ENCODE assay signal across 13 cellular contexts in the genomic region with DNA sequence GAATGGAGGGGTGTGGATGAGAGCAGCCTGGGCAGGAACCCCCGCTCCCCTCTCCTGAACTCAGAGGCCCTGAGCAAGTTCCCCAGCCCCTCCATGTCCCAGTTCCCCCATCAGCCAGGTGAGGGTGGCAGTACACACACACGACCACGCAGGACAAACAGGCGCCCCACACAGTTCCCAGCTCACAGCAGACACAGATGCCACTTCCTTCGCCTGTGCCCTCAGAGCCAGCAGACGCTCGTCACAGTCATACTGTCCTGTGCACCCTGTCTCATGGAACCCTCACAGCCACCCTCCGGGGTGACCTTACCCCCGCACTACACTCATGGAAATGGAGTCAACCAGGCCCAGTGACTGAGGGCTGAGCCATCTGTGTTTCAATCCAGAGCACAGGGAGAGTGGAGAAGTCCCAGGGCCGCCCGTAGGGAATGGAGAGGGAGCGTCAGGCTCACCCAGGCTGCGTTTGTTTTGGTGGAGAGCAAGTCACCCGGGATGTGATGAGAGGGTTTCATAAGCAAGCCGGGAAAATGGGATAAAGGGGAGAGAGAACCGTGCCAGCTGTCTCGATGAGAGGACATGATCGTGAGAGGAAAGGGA. TPM values are rescaled to one million over a fixed set of nuclear protein-coding genes. Genes with fewer than 3 reads are reported as not detected.
DNase-seq lines count a peak whose midpoint lies in the region; ATAC-seq and TF ChIP-seq lines count a peak whose summit lies in the region.
"Had no signal": no experiment of that assay in that cellular context is flagged by ENCODE, and none has a peak within 500 bp of the region (broad histone marks: within the 10 kb centered on the region; RNA-seq: fewer than 3 reads in every experiment).

No MANE protein-coding gene starts in this region.

- in situ Hi-C loops in Panc1 (cut with HindIII; ENCODE audit: low pct_unique_long_range_greater_than_20kb, low sequenced_read_pairs), result no loop called here

- no TSS peak for BruUV-seq in Panc1 (replicated peaks; lab: Mats Ljungman, UMichigan)

- H3K4me3 Mint-ChIP-seq in naive thymus-derived CD8-positive, alpha-beta T cell, result no peak overlapping the region
- H3K4me3 Mint-ChIP-seq: activated naive CD8-positive, alpha-beta T cell treated with anti-CD3 and anti-CD28 coated beads, Interleukin-2, amount 10 ng/mL, durations not matched to agents 7 days and 5 days; dendritic cell treated with granulocyte-macrophage colony-stimulating factor and Interleukin-4, amounts not matched to agents 40 ng/mL and 50 ng/mL, for 4 days had no signal

- peaks cover 3% of the 10 kb centered on the region; the same call in 1 of the 2 replicates for H3K36me3 ChIP-seq in Panc1 (ENCODE audit: control insufficient read depth, insufficient read depth, low read length)

- intact Hi-C loops in Panc1 (cut with micrococcal nuclease; ENCODE audit: unreplicated experiment), result no loop called here

- no peaks in the 10 kb centered on the region for H3K9me3 Mint-ChIP-seq in naive thymus-derived CD8-positive, alpha-beta T cell
- H3K9me3 Mint-ChIP-seq: activated naive CD8-positive, alpha-beta T cell treated with anti-CD3 and anti-CD28 coated beads, Interleukin-2, amount 10 ng/mL, durations not matched to agents 7 days and 5 days; dendritic cell treated with granulocyte-macrophage colony-stimulating factor and Interleukin-4, amounts not matched to agents 40 ng/mL and 50 ng/mL, for 4 days had no signal

- no peaks in the 10 kb centered on the region for H3K27me3 Mint-ChIP-seq in naive thymus-derived CD8-positive, alpha-beta T cell
- H3K27me3 Mint-ChIP-seq: activated naive CD8-positive, alpha-beta T cell treated with anti-CD3 and anti-CD28 coated beads, Interleukin-2, amount 10 ng/mL, durations not matched to agents 7 days and 5 days; dendritic cell treated with granulocyte-macrophage colony-stimulating factor and Interleukin-4, amounts not matched to agents 40 ng/mL and 50 ng/mL, for 4 days had no signal

- no peaks in the 10 kb centered on the region for H3K4me1 ChIP-seq in Panc1 (ENCODE audit: control insufficient read depth, insufficient read depth, low read length)
- H3K4me1 ChIP-seq: pancreas had no signal

- POLR2A ChIA-PET in AG04450 (lab: Yijun Ruan, JAX) (no interaction called here), Panc1 (lab: Charles Lee) (no interaction called here)
- POLR2A ChIA-PET in naive thymus-derived CD8-positive, alpha-beta T cell (lab: Charles Lee), result no interaction called here

- peaks cover 0 to 8% (median 1%) of the 10 kb centered on the region in 4 donors for H3K4me1 Mint-ChIP-seq in naive thymus-derived CD8-positive, alpha-beta T cell

- no peak for DNase-seq in AG04450 (ENCODE audit: low read depth, low spot score)
- no peak for DNase-seq in Panc1 (ENCODE audit: low read depth, low spot score)
- no peak for DNase-seq in naive thymus-derived CD8-positive, alpha-beta T cell
- no peak for DNase-seq in A172 (ENCODE audit: low spot score)
- DNase-seq: activated CD4-positive, alpha-beta T cell treated with anti-CD3 and anti-CD28 coated beads for 4 hours; activated naive CD8-positive, alpha-beta T cell treated with anti-CD3 and anti-CD28 coated beads, Interleukin-2, amount 10 ng/mL, durations not matched to agents 7 days and 5 days; pancreas; stimulated activated CD8-positive, alpha-beta memory T cell treated with anti-CD3 and anti-CD28 coated beads, Interleukin-4, amount 100 ng/mL, for 48 hours had no signal

- H3K27ac Mint-ChIP-seq in naive thymus-derived CD8-positive, alpha-beta T cell, result peak overlapping the region in 7 of 10 donors; percentile 14 to 89 (median 70)
- H3K27ac Mint-ChIP-seq: activated naive CD8-positive, alpha-beta T cell treated with anti-CD3 and anti-CD28 coated beads, Interleukin-2, amount 10 ng/mL, durations not matched to agents 7 days and 5 days; dendritic cell treated with granulocyte-macrophage colony-stimulating factor and Interleukin-4, amounts not matched to agents 40 ng/mL and 50 ng/mL, for 4 days had no signal

- CTCF ChIA-PET in AG04450 (lab: Charles Lee), result interaction anchor here (3.4 kb wide), 1 partner anchor 146 kb away, joined by 14 read pairs; no protein-coding TSS in a partner anchor
- CTCF ChIA-PET in Panc1 (lab: Charles Lee), result no interaction called here

- no peaks in the 10 kb centered on the region for H3K9me3 ChIP-seq in AG04450 (ENCODE audit: control insufficient read depth, insufficient read depth, low read length)
- H3K9me3 ChIP-seq in Panc1 (ENCODE audit: control insufficient read depth, insufficient read depth, low read depth, low read length), result no peaks in the 10 kb centered on the region
- H3K9me3 ChIP-seq: pancreas had no signal

- no peak for TF ChIP-seq CTCF in AG04450 (IDR thresholded peaks at IDR 0.05; ENCODE audit: low read depth, low read length)
- no peak for TF ChIP-seq CTCF in Panc1 (IDR thresholded peaks at IDR 0.05)

- peak overlapping the region; percentile 11 for H3K27ac ChIP-seq in AG04450 (ENCODE audit: low read depth, low read length)
- H3K27ac ChIP-seq in Panc1 (ENCODE audit: low read length), result no peak overlapping the region
- H3K27ac ChIP-seq: pancreas had no signal

- peak; percentile 62; the same call in 1 of the 2 replicates for ATAC-seq in Panc1
- ATAC-seq in esophagus mucosa, result peak; percentile 11
- no peak for ATAC-seq in naive thymus-derived CD8-positive, alpha-beta T cell
- ATAC-seq in HG02973 (IDR thresholded peaks at IDR 0.05; ENCODE audit: unreplicated experiment), result no peak
- ATAC-seq in GM21529 (IDR thresholded peaks at IDR 0.05; ENCODE audit: unreplicated experiment), result no peak
- no peak for ATAC-seq in HG02588 (IDR thresholded peaks at IDR 0.05; ENCODE audit: unreplicated experiment)

- H3K27me3 ChIP-seq in AG04450 (ENCODE audit: control insufficient read depth, insufficient read depth, low read length), result no peaks in the 10 kb centered on the region
- no peaks in the 10 kb centered on the region for H3K27me3 ChIP-seq in Panc1 (ENCODE audit: control insufficient read depth, insufficient read depth, low read length)
- H3K27me3 ChIP-seq: pancreas had no signal

- H3K36me3 Mint-ChIP-seq in naive thymus-derived CD8-positive, alpha-beta T cell, result peaks cover 0 to 71% (median 9%) of the 10 kb centered on the region in 3 donors

- H3K4me3 ChIP-seq in AG04450 (ENCODE audit: low read depth, low read length) (no peak overlapping the region), Panc1 (ENCODE audit: low read depth in 2 of 2, low read length in 2 of 2) (no peak overlapping the region)
- H3K4me3 ChIP-seq: pancreas had no signal

RNA-seq across cellular contexts. Expression of a gene that starts 47.5 kb away (rescaled TPM):
- 189 and 300 TPM in 2 replicates for polyA plus RNA-seq in AG04450 (2011; rRNA removed)
- polyA minus RNA-seq in AG04450 (2011; rRNA and poly(A)+ RNA removed), result 792 and 915 TPM in 2 replicates
- total RNA-seq in Panc1 (2021; ENCODE audit: unreplicated experiment), result 382 TPM
- 353 TPM for polyA plus RNA-seq in Panc1 (2012; ENCODE audit: insufficient read length)
- total RNA-seq in esophagus mucosa, result 250 TPM
- 100 to 1,000 TPM; 257 to 278 TPM for total RNA-seq in naive thymus-derived CD8-positive, alpha-beta T cell
- polyA plus RNA-seq in naive thymus-derived CD8-positive, alpha-beta T cell, result 10 to 100 TPM; 23.4 to 42.0 (median 30.5) TPM
- 265 and 340 TPM in 2 replicates for total RNA-seq in A172 (2014; rRNA removed; shearing (Covaris generic))

Comparison
In these comparisons a context has a peak if more than half of its experiments do, and no peak if none do; other contexts are left out.
1. ATAC-seq: peak in Panc1 (single experiment) and esophagus mucosa (single experiment); none in naive thymus-derived CD8-positive, alpha-beta T cell (0 of 2), HG02973 (single experiment), GM21529 (single experiment) and HG02588 (single experiment).